In genomic region chr3:194961149-194961548, GRCh38 we compare ENCODE assay signal across 17 cellular contexts.
A peak's percentile ranks its signal among the peaks of the same experiment; 100 is the strongest.
DNase-seq lines count a peak whose midpoint lies in the region; ATAC-seq and TF ChIP-seq lines count a peak whose summit lies in the region.
"Had no signal": no experiment of that assay in that cellular context is flagged by ENCODE, and none has a peak within 500 bp of the region (broad histone marks: within the 10 kb centered on the region; RNA-seq: fewer than 3 reads in every experiment).

No MANE protein-coding gene starts in this region.

- POLR2A ChIA-PET in Panc1 (lab: Charles Lee): no interaction called here

- CTCF ChIA-PET in Panc1 (lab: Charles Lee): interaction anchor here (1.1 kb wide), 1 partner anchor 279 kb away, joined by 3 read pairs; no protein-coding TSS in a partner anchor

- intact Hi-C loops in Panc1 (cut with micrococcal nuclease; ENCODE audit: unreplicated experiment): no loop called here

- in situ Hi-C loops in Panc1 (cut with HindIII; ENCODE audit: low pct_unique_long_range_greater_than_20kb, low sequenced_read_pairs): no loop called here

- no peaks in the 10 kb centered on the region for H3K4me1 ChIP-seq in Panc1 (ENCODE audit: control insufficient read depth, insufficient read depth, low read length)
- H3K4me1 ChIP-seq: BLaER1, Caco-2 had no signal

- ATAC-seq in Panc1: peak; percentile 18; the same call in 1 of the 2 replicates
- ATAC-seq: HCT116 had no signal

- H3K27ac ChIP-seq in Panc1 (ENCODE audit: low read length): no peak overlapping the region
- H3K27ac ChIP-seq: BLaER1, GM23248, HL-60 had no signal

- no peaks in the 10 kb centered on the region for H3K36me3 ChIP-seq in Panc1 (ENCODE audit: control insufficient read depth, insufficient read depth, low read length)
- H3K36me3 ChIP-seq: BLaER1 had no signal

- TF ChIP-seq CTCF in Panc1 (IDR thresholded peaks at IDR 0.05): no peak

- no TSS peak for BruUV-seq in Panc1 (replicated peaks; lab: Mats Ljungman, UMichigan)

- H3K27me3 ChIP-seq in Panc1 (ENCODE audit: control insufficient read depth, insufficient read depth, low read length): no peaks in the 10 kb centered on the region
- H3K27me3 ChIP-seq: BLaER1 had no signal

- no peak for DNase-seq in Panc1 (ENCODE audit: low read depth, low spot score)
- peak; percentile 87 for DNase-seq in mesenteric fat pad (ENCODE audit: low spot score)
- peak; percentile 8 for DNase-seq in stimulated activated CD8-positive, alpha-beta memory T cell treated with anti-CD3 and anti-CD28 coated beads, Interleukin-4, amount 100 ng/mL, for 48 hours
- peak; percentile 15 for DNase-seq in ureter (ENCODE audit: low spot score)
- DNase-seq in NCI-H1105 (lab: John Stamatoyannopoulos, UW): no peak
- DNase-seq in cerebellar cortex (ENCODE audit: low spot score): no peak
- DNase-seq in NCI-H345 (lab: John Stamatoyannopoulos, UW): no peak
- DNase-seq: 8988T; AML-193; Caco-2; CD8-positive, alpha-beta memory T cell; DND-41; GDM1 had no signal

- no peak overlapping the region for H3K4me3 ChIP-seq in Panc1 (ENCODE audit: low read depth in 2 of 2, low read length in 2 of 2)
- H3K4me3 ChIP-seq: BLaER1, GM23248 had no signal

- H3K9me3 ChIP-seq in Panc1 (ENCODE audit: control insufficient read depth, insufficient read depth, low read depth, low read length): no peaks in the 10 kb centered on the region
- H3K9me3 ChIP-seq: BLaER1, Caco-2 had no signal

Comparison
In these comparisons a context has a peak if more than half of its experiments do, and no peak if none do; other contexts are left out.
1. DNase-seq: peak in mesenteric fat pad (single experiment), stimulated activated CD8-positive, alpha-beta memory T cell treated with anti-CD3 and anti-CD28 coated beads, Interleukin-4, amount 100 ng/mL, for 48 hours (single experiment) and ureter (single experiment); none in Panc1 (single experiment), NCI-H1105 (single experiment), cerebellar cortex (single experiment) and NCI-H345 (single experiment).